Comparison of ENCODE assay signal across 1 cellular context in the genomic region with DNA sequence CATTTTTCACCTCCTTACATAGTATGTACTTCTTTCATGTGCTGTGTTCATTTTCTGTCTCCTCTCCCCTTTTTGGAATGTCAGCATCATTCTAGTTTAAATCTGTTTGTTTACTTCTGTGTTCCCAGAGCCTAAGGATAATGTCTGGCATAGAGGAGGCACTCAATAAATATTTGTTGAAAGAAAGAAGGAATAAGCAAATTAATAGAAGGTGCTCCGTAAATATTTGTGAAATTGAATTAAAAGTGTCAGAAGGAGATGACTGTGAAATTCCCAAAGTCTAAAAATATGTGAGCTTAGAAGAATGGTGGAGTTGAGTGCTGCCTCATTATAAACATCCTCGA.
TF ChIP-seq lines count a peak whose summit lies in the region.

No MANE protein-coding gene starts in this region.

TF ChIP-seq in HepG2, 621 proteins besides CTCF, POLR2A, EP300 and RAD21:
- TF ChIP-seq ETS1 (CRISPR knock-in tag; IDR thresholded peaks at IDR 0.05), result no peak
- no peak for TF ChIP-seq MZF1 (CRISPR knock-in tag; IDR thresholded peaks at IDR 0.05; ENCODE audit: borderline replicate concordance)
- no peak for TF ChIP-seq ZNF670 (CRISPR knock-in tag; IDR thresholded peaks at IDR 0.05; ENCODE audit: borderline replicate concordance)
- TF ChIP-seq FIP1L1 (IDR thresholded peaks at IDR 0.05; ENCODE audit: borderline replicate concordance, insufficient read depth, low read depth, low read length), result no peak
- TF ChIP-seq MXI1 (IDR thresholded peaks at IDR 0.05; ENCODE audit: borderline replicate concordance, low read depth, low read length), result no peak
- no peak for TF ChIP-seq HES4 (CRISPR knock-in tag; IDR thresholded peaks at IDR 0.05; ENCODE audit: borderline replicate concordance)
- no peak for TF ChIP-seq PAF1 (CRISPR knock-in tag; IDR thresholded peaks at IDR 0.05)
- TF ChIP-seq BCL6 (CRISPR knock-in tag; IDR thresholded peaks at IDR 0.05), result no peak
- no peak for TF ChIP-seq THYN1 (CRISPR knock-in tag; IDR thresholded peaks at IDR 0.05; ENCODE audit: borderline replicate concordance, low read depth)
- no peak for TF ChIP-seq HCFC1 (IDR thresholded peaks at IDR 0.05; ENCODE audit: low read depth, low read length)
- no peak for TF ChIP-seq CBFB (CRISPR knock-in tag; IDR thresholded peaks at IDR 0.05)
- no peak for TF ChIP-seq NCOA2 (CRISPR knock-in tag; IDR thresholded peaks at IDR 0.05)
- no peak for TF ChIP-seq ZFP36L1 (CRISPR knock-in tag; IDR thresholded peaks at IDR 0.05)
- TF ChIP-seq ESRRA (CRISPR knock-in tag; IDR thresholded peaks at IDR 0.05; ENCODE audit: low read depth), result no peak
- TF ChIP-seq ZNF615 (CRISPR knock-in tag; IDR thresholded peaks at IDR 0.05; ENCODE audit: borderline replicate concordance), result no peak
- TF ChIP-seq PHF21A (CRISPR knock-in tag; IDR thresholded peaks at IDR 0.05), result no peak
